8 cellular contexts compared by ENCODE assay signal in the genomic region with DNA sequence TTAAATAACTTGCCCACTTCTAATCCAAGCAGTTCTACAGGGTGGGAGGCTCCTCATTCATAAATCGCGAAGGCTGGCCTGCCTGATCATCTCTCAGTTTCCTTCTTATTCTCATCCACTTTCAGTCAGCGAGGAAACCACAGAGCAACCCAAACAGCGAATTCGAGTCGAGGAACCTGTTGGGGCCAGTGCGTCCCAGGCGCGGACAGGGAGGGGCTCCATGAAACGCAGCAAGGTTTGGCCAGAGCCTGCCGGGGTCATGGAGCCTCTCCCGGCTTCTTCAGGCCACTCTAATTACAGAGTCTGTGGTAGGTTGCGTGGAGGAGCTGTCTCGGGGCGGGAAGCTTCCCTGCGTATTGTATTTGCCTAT.
DNase-seq lines count a peak whose midpoint lies in the region; ATAC-seq lines count a peak whose summit lies in the region.

No MANE protein-coding gene starts in this region.

- H3K36me3 ChIP-seq in adipocyte (ENCODE audit: control insufficient read depth, insufficient read depth, low read length, severe bottlenecking) = no peaks in the 10 kb centered on the region

- peaks cover 39% of the 10 kb centered on the region for H3K4me1 ChIP-seq in adipocyte (ENCODE audit: control insufficient read depth, insufficient read depth, low read length)

- H3K9ac ChIP-seq in adipocyte (ENCODE audit: low read length) = peak overlapping the region; percentile 87

- H3K9me3 ChIP-seq in adipocyte (ENCODE audit: control insufficient read depth, low read length) = no peaks in the 10 kb centered on the region

- DNase-seq in adipocyte (ENCODE audit: low read depth) = no peak
- DNase-seq in iPS-NIHi11 (ENCODE audit: low spot score) = peak; percentile 40
- peak; percentile 6 for DNase-seq in stimulated activated CD4-positive, alpha-beta T cell treated with anti-CD3 and anti-CD28 coated beads, Interleukin-12 subunit alpha, Interleukin-12 subunit beta, amount 100 ng/mL, for 4 hours
- no peak for DNase-seq in SIG-M5 (lab: John Stamatoyannopoulos, UW)
- no peak for DNase-seq in cortex of kidney (lab: John Stamatoyannopoulos, UW)
- DNase-seq in NCI-H510A treated with DMSO at 0.1 percent for 48 hours (lab: John Stamatoyannopoulos, UW) = no peak

- peak; percentile 17 for ATAC-seq in GM18909 (IDR thresholded peaks at IDR 0.05; ENCODE audit: poor library complexity, unreplicated experiment)
- peak; percentile 1 for ATAC-seq in HG03520 (IDR thresholded peaks at IDR 0.05; ENCODE audit: unreplicated experiment)

- no peaks in the 10 kb centered on the region for H3K27me3 ChIP-seq in adipocyte (replicated peaks; ENCODE audit: control insufficient read depth, insufficient read depth, low read length)

- peak overlapping the region; percentile 93 for H3K4me3 ChIP-seq in adipocyte (ENCODE audit: low read length)

Comparison
In these comparisons a context has a peak if more than half of its experiments do, and no peak if none do; other contexts are left out.
1. DNase-seq: peak in iPS-NIHi11 (single experiment) and stimulated activated CD4-positive, alpha-beta T cell treated with anti-CD3 and anti-CD28 coated beads, Interleukin-12 subunit alpha, Interleukin-12 subunit beta, amount 100 ng/mL, for 4 hours (single experiment); none in adipocyte (single experiment), SIG-M5 (single experiment), cortex of kidney (single experiment) and NCI-H510A treated with DMSO at 0.1 percent for 48 hours (single experiment).